ENCODE assay signal across 8 cellular contexts in the genomic region with DNA sequence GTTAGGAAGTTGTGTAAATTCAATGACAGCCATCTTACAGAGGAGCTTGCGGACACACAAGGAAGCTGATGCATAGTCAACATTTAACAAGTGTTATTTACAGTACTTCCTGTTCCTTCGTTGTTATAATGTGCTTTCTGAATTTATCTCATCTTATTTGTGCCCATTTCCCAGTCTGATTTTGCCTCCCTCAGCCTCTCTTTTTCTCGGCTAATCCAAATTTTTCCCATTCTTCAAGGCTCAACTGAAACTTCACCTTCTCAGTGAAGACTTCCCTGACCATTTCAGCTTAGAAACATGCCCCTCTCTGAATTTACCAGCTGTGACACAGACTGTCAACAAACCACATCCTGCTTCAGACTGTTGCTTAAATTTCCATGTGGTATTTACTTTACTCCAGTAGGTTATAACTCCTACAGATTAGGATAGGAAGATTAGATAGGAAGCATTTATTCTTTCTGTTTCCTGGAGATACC. TPM values are rescaled to one million over a fixed set of nuclear protein-coding genes. Genes with fewer than 3 reads are reported as not detected.
DNase-seq lines count a peak whose midpoint lies in the region; ATAC-seq and TF ChIP-seq lines count a peak whose summit lies in the region.

No MANE protein-coding gene starts in this region.

- no peaks in the 10 kb centered on the region for H3K9me3 ChIP-seq in mammary epithelial cell (replicated peaks; ENCODE audit: insufficient read depth, low read length)

- H3K36me3 Mint-ChIP-seq in activated CD4-positive, alpha-beta T cell treated with anti-CD3 and anti-CD28 coated beads, Interleukin-2, amount 10 ng/mL, durations not matched to agents 7 days and 5 days (ENCODE audit: low read depth) = no peaks in the 10 kb centered on the region
- H3K36me3 Mint-ChIP-seq in nephron progenitor cell (ENCODE audit: low read depth) = no peaks in the 10 kb centered on the region

- H3K4me3 Mint-ChIP-seq in activated CD4-positive, alpha-beta T cell treated with anti-CD3 and anti-CD28 coated beads, Interleukin-2, amount 10 ng/mL, durations not matched to agents 7 days and 5 days = peak overlapping the region; percentile 44
- H3K4me3 Mint-ChIP-seq in nephron progenitor cell = no peak overlapping the region

- dilution Hi-C loops in mammary epithelial cell (cut with HindIII; ENCODE audit: low sequenced_read_pairs) = no loop called here

- peak overlapping the region; percentile 73 for H3K27ac Mint-ChIP-seq in activated CD4-positive, alpha-beta T cell treated with anti-CD3 and anti-CD28 coated beads, Interleukin-2, amount 10 ng/mL, durations not matched to agents 7 days and 5 days
- H3K27ac Mint-ChIP-seq in nephron progenitor cell = peak overlapping the region; percentile 17

- peaks cover 2% of the 10 kb centered on the region for H3K27me3 Mint-ChIP-seq in activated CD4-positive, alpha-beta T cell treated with anti-CD3 and anti-CD28 coated beads, Interleukin-2, amount 10 ng/mL, durations not matched to agents 7 days and 5 days
- H3K27me3 Mint-ChIP-seq in nephron progenitor cell (ENCODE audit: low read depth, poor library complexity) = no peaks in the 10 kb centered on the region

- H3K36me3 ChIP-seq in mammary epithelial cell (ENCODE audit: insufficient read depth, low read length) = no peaks in the 10 kb centered on the region

- H3K9me3 Mint-ChIP-seq in activated CD4-positive, alpha-beta T cell treated with anti-CD3 and anti-CD28 coated beads, Interleukin-2, amount 10 ng/mL, durations not matched to agents 7 days and 5 days = no peaks in the 10 kb centered on the region
- no peaks in the 10 kb centered on the region for H3K9me3 Mint-ChIP-seq in nephron progenitor cell

- peak overlapping the region; percentile 54 for H2AFZ ChIP-seq in mammary epithelial cell (ENCODE audit: low read depth, low read length)

- CTCF ChIA-PET in activated CD4-positive, alpha-beta T cell treated with anti-CD3 and anti-CD28 coated beads, Interleukin-2, amount 10 ng/mL, durations not matched to agents 7 days and 5 days (lab: Charles Lee) = interaction anchor here (0.5 kb wide), 1 partner anchor 295 kb away, joined by 3 read pairs; no protein-coding TSS in a partner anchor
- CTCF ChIA-PET in mammary epithelial cell (lab: Charles Lee; ENCODE audit: low non-redundant PET) = interaction anchor here (0.8 kb wide), 1 partner anchor 322 kb away, joined by 5 read pairs; no protein-coding TSS in a partner anchor

- peak overlapping the region; percentile 39 for H3K27ac ChIP-seq in mammary epithelial cell (ENCODE audit: insufficient read depth, low read depth, low read length)

- BruUV-seq in mammary epithelial cell (replicated peaks; lab: Mats Ljungman, UMichigan) = no TSS peak

- no peak overlapping the region for H3K9ac ChIP-seq in mammary epithelial cell (ENCODE audit: insufficient read depth, low read length)

- 83% methylated on average over 3 of the region's 3 CpGs for WGBS in mammary epithelial cell (ENCODE audit: low coverage, missing lambda C conversion rate)

- POLR2A ChIA-PET in activated CD4-positive, alpha-beta T cell treated with anti-CD3 and anti-CD28 coated beads, Interleukin-2, amount 10 ng/mL, durations not matched to agents 7 days and 5 days (lab: Charles Lee) = no interaction called here

- H3K4me1 Mint-ChIP-seq in activated CD4-positive, alpha-beta T cell treated with anti-CD3 and anti-CD28 coated beads, Interleukin-2, amount 10 ng/mL, durations not matched to agents 7 days and 5 days = peaks cover 13% of the 10 kb centered on the region
- H3K4me1 Mint-ChIP-seq in nephron progenitor cell = peaks cover 44% of the 10 kb centered on the region

- H3K27me3 ChIP-seq in mammary epithelial cell (ENCODE audit: insufficient read depth, low read length) = no peaks in the 10 kb centered on the region

- H3K4me2 ChIP-seq in mammary epithelial cell (ENCODE audit: insufficient read depth, low read depth, low read length) = peak overlapping the region; percentile 48

- H4K20me1 ChIP-seq in mammary epithelial cell (ENCODE audit: insufficient read depth, low read length) = no peaks in the 10 kb centered on the region

- no peak for TF ChIP-seq CTCF in mammary epithelial cell (conservative IDR thresholded peaks at IDR 0.05 in 1 of 2, IDR thresholded peaks at IDR 0.05 in 1 of 2; ENCODE audit: extremely low read depth in 1 of 2, insufficient read depth in 1 of 2, low read depth in 1 of 2, low read length in 2 of 2)
- TF ChIP-seq CTCF in nephron progenitor cell (IDR thresholded peaks at IDR 0.05) = no peak

- intact Hi-C loops in mammary epithelial cell (cut with micrococcal nuclease) = no loop called here

- peaks cover 9% of the 10 kb centered on the region for H3K4me1 ChIP-seq in mammary epithelial cell (ENCODE audit: insufficient read depth, low read length)

- H3K4me3 ChIP-seq in mammary epithelial cell (replicated peaks in 1 of 3; ENCODE audit: insufficient read depth in 1 of 3, low read depth in 2 of 3, low read length in 3 of 3) = no peak overlapping the region

- DNase-seq in activated CD4-positive, alpha-beta T cell treated with anti-CD3 and anti-CD28 coated beads, Interleukin-2, amount 10 ng/mL, durations not matched to agents 7 days and 5 days = peak; percentile 20
- no peak for DNase-seq in activated CD4-positive, alpha-beta T cell treated with anti-CD3 and anti-CD28 coated beads for 48 hours
- DNase-seq in NCI-H774 (lab: John Stamatoyannopoulos, UW) (peak; percentile 87), mammary epithelial cell (peak; percentile 78), nephron progenitor cell (no peak), iPS-NIHi7 (ENCODE audit: extremely low spot score) (no peak)
- no peak for DNase-seq in effector CD4-positive, alpha-beta T cell

- H3K79me2 ChIP-seq in mammary epithelial cell (ENCODE audit: insufficient read depth, low read length) = no peaks in the 10 kb centered on the region

- peak; percentile 74 for ATAC-seq in HG03064 (IDR thresholded peaks at IDR 0.05; ENCODE audit: low read depth, unreplicated experiment)

- in situ Hi-C loops in mammary epithelial cell (cut with MboI; ENCODE audit: low sequenced_read_pairs in 2 of 2) = loop anchor here (5.0 to 10.0 kb wide), 3 partner anchors 207 to 330 kb away; no protein-coding TSS in a partner anchor

RNA-seq across cellular contexts. Expression of gene CP, which starts 55.7 kb away (rescaled TPM):
- total RNA-seq in activated CD4-positive, alpha-beta T cell treated with anti-CD3 and anti-CD28 coated beads, Interleukin-2, amount 10 ng/mL, durations not matched to agents 7 days and 5 days = not detected
- not detected for total RNA-seq in mammary epithelial cell
- polyA plus RNA-seq in mammary epithelial cell = not detected
- polyA minus RNA-seq in mammary epithelial cell = not detected

RNA-seq across cellular contexts. Expression of gene TM4SF18, which starts 56.1 kb away (rescaled TPM):
- total RNA-seq in activated CD4-positive, alpha-beta T cell treated with anti-CD3 and anti-CD28 coated beads, Interleukin-2, amount 10 ng/mL, durations not matched to agents 7 days and 5 days = not detected
- total RNA-seq in mammary epithelial cell = not detected
- not detected for polyA plus RNA-seq in mammary epithelial cell
- polyA minus RNA-seq in mammary epithelial cell = not detected

Comparison
In these comparisons a context has a peak if more than half of its experiments do, and no peak if none do; other contexts are left out.
1. DNase-seq: peak in activated CD4-positive, alpha-beta T cell treated with anti-CD3 and anti-CD28 coated beads, Interleukin-2, amount 10 ng/mL, durations not matched to agents 7 days and 5 days (single experiment), NCI-H774 (single experiment) and mammary epithelial cell (single experiment); none in activated CD4-positive, alpha-beta T cell treated with anti-CD3 and anti-CD28 coated beads for 48 hours (single experiment), nephron progenitor cell (single experiment), effector CD4-positive, alpha-beta T cell (single experiment) and iPS-NIHi7 (single experiment).